1 cellular context compared by ENCODE assay signal in the genomic region with DNA sequence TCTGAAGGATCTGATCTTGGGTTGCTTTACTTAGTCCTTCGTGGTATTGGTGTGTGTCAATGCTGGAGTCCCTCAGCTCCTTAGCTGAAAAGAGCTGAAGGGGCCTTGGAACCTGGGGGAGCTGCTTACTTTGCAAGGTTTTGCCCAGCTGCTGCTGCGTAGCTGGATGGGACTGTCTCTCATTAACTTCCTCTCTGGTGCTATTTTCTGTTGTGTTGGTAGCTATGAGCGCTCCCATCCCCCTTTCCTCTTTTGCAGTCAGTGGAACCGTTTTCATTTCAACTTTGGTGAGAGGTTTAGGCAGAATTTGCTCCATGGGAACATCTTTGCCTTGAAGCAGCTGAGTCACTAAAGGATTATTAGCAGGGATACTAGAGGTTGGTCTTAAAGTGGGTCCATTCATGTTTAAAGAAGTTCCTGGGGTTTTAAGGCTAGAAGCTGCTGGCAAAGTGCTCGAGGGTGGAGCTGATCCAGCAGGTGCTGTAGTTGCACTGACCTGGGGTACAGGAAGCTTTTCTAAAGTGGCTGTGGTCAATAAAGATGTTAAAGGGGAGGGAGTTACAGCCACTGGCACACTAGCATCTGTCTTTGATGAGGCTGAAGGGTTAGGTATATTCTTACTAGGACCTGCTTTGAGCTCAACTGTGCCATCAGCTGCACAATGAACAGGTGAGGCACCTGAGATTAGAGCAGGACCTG.
TF ChIP-seq lines count a peak whose summit lies in the region.

No MANE protein-coding gene starts in this region.

TF ChIP-seq in SK-N-SH treated with all-trans-retinoic acid at 6 μM for 48 hours, 23 proteins besides CTCF, POLR2A, EP300 and RAD21 (continued from another document):
- TF ChIP-seq, protein P1, sequence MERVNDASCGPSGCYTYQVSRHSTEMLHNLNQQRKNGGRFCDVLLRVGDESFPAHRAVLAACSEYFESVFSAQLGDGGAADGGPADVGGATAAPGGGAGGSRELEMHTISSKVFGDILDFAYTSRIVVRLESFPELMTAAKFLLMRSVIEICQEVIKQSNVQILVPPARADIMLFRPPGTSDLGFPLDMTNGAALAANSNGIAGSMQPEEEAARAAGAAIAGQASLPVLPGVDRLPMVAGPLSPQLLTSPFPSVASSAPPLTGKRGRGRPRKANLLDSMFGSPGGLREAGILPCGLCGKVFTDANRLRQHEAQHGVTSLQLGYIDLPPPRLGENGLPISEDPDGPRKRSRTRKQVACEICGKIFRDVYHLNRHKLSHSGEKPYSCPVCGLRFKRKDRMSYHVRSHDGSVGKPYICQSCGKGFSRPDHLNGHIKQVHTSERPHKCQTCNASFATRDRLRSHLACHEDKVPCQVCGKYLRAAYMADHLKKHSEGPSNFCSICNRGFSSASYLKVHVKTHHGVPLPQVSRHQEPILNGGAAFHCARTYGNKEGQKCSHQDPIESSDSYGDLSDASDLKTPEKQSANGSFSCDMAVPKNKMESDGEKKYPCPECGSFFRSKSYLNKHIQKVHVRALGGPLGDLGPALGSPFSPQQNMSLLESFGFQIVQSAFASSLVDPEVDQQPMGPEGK (CRISPR knock-in tag; IDR thresholded peaks at IDR 0.05; ENCODE audit: borderline replicate concordance), result no peak
- TF ChIP-seq GLIS3 (CRISPR knock-in tag; IDR thresholded peaks at IDR 0.05) (no peak), ZFP30 (CRISPR knock-in tag; IDR thresholded peaks at IDR 0.05) (no peak), RARB (CRISPR knock-in tag; IDR thresholded peaks at IDR 0.05) (no peak), ESRRG (CRISPR knock-in tag; IDR thresholded peaks at IDR 0.05) (no peak), TCF4 (CRISPR knock-in tag; IDR thresholded peaks at IDR 0.05; ENCODE audit: borderline replicate concordance) (no peak), ZNF565 (CRISPR knock-in tag; conservative IDR thresholded peaks at IDR 0.05; ENCODE audit: low read depth) (no peak)
- TF ChIP-seq, protein P2, sequence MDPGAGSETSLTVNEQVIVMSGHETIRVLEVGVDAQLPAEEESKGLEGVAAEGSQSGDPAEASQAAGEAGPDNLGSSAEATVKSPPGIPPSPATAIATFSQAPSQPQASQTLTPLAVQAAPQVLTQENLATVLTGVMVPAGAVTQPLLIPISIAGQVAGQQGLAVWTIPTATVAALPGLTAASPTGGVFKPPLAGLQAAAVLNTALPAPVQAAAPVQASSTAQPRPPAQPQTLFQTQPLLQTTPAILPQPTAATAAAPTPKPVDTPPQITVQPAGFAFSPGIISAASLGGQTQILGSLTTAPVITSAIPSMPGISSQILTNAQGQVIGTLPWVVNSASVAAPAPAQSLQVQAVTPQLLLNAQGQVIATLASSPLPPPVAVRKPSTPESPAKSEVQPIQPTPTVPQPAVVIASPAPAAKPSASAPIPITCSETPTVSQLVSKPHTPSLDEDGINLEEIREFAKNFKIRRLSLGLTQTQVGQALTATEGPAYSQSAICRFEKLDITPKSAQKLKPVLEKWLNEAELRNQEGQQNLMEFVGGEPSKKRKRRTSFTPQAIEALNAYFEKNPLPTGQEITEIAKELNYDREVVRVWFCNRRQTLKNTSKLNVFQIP (CRISPR knock-in tag; IDR thresholded peaks at IDR 0.05; ENCODE audit: borderline replicate concordance, low read depth), result no peak
- TF ChIP-seq, protein P3, sequence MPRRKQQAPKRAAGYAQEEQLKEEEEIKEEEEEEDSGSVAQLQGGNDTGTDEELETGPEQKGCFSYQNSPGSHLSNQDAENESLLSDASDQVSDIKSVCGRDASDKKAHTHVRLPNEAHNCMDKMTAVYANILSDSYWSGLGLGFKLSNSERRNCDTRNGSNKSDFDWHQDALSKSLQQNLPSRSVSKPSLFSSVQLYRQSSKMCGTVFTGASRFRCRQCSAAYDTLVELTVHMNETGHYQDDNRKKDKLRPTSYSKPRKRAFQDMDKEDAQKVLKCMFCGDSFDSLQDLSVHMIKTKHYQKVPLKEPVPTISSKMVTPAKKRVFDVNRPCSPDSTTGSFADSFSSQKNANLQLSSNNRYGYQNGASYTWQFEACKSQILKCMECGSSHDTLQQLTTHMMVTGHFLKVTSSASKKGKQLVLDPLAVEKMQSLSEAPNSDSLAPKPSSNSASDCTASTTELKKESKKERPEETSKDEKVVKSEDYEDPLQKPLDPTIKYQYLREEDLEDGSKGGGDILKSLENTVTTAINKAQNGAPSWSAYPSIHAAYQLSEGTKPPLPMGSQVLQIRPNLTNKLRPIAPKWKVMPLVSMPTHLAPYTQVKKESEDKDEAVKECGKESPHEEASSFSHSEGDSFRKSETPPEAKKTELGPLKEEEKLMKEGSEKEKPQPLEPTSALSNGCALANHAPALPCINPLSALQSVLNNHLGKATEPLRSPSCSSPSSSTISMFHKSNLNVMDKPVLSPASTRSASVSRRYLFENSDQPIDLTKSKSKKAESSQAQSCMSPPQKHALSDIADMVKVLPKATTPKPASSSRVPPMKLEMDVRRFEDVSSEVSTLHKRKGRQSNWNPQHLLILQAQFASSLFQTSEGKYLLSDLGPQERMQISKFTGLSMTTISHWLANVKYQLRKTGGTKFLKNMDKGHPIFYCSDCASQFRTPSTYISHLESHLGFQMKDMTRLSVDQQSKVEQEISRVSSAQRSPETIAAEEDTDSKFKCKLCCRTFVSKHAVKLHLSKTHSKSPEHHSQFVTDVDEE (CRISPR knock-in tag; IDR thresholded peaks at IDR 0.05), result no peak
TF ChIP-seq in SK-N-SH treated with all-trans-retinoic acid at 6 μM for 48 hours: peak in this region for 0.
